ENCODE assay signal across 18 cellular contexts in genomic region chr20:8388146-8388545, GRCh38.
DNase-seq lines count a peak whose midpoint lies in the region; TF ChIP-seq lines count a peak whose summit lies in the region.
"Had no signal": no experiment of that assay in that cellular context is flagged by ENCODE, and none has a peak within 500 bp of the region (broad histone marks: within the 10 kb centered on the region; RNA-seq: fewer than 3 reads in every experiment).

No MANE protein-coding gene starts in this region.

- peak; percentile 25 for DNase-seq in AG09319 (ENCODE audit: extremely low read depth, low read depth)
- peak; percentile 56 for DNase-seq in NCI-H1048 (lab: John Stamatoyannopoulos, UW)
- DNase-seq in choroid plexus epithelial cell (ENCODE audit: low read depth) = peak; percentile 28
- DNase-seq in medulla oblongata (ENCODE audit: extremely low spot score) = peak; percentile 10
- DNase-seq in tibial nerve (ENCODE audit: low spot score in 2 of 2) = no peak
- DNase-seq in immature natural killer cell = no peak
- DNase-seq in activated naive CD4-positive, alpha-beta T cell treated with Interleukin-2 at 50 U/mL for 16 hours = no peak
- no peak for DNase-seq in activated naive CD4-positive, alpha-beta T cell treated with anti-CD3 and anti-CD28 coated beads, Interleukin-2, amount 10 ng/mL, durations not matched to agents 7 days and 5 days
- DNase-seq: activated CD4-positive, CD25-positive, alpha-beta regulatory T cell; C1 segment of cervical spinal cord; cortex of kidney; DMS79 treated with DMSO at 0.1 percent for 48 hours; islet precursor cell; mucosa of descending colon; MV-4-11; trophoblast cell had no signal

- no peaks in the 10 kb centered on the region for H3K9me3 ChIP-seq in tibial nerve
- H3K9me3 ChIP-seq: gastroesophageal sphincter, mucosa of descending colon had no signal

- peak overlapping the region in 1 of 4 donors; percentile 8 for H3K27ac ChIP-seq in tibial nerve

- TF ChIP-seq CTCF in AG09319 (IDR thresholded peaks at IDR 0.05; ENCODE audit: low read depth, low read length) = no peak
- no peak for TF ChIP-seq CTCF in choroid plexus epithelial cell (conservative IDR thresholded peaks at IDR 0.05; ENCODE audit: low read depth, low read length)
- no peak for TF ChIP-seq CTCF in tibial nerve (IDR thresholded peaks at IDR 0.05)

- H3K4me1 ChIP-seq in tibial nerve = peaks cover 0 to 41% (median 14%) of the 10 kb centered on the region in 4 donors

- no peak for TF ChIP-seq EP300 in tibial nerve (IDR thresholded peaks at IDR 0.05)

- peaks cover 31 to 49% of the 10 kb centered on the region in 2 donors for H3K4me1 Mint-ChIP-seq in immature natural killer cell
- H3K4me1 Mint-ChIP-seq in activated naive CD4-positive, alpha-beta T cell treated with anti-CD3 and anti-CD28 coated beads, Interleukin-2, amount 10 ng/mL, durations not matched to agents 7 days and 5 days = no peaks in the 10 kb centered on the region
- H3K4me1 Mint-ChIP-seq: activated naive CD4-positive, alpha-beta T cell treated with anti-CD3 and anti-CD28 coated beads, Interleukin-2, amount 50 U/mL, for 24 hours had no signal

- no peak overlapping the region for H3K4me3 Mint-ChIP-seq in immature natural killer cell
- H3K4me3 Mint-ChIP-seq in activated naive CD4-positive, alpha-beta T cell treated with anti-CD3 and anti-CD28 coated beads, Interleukin-2, amount 10 ng/mL, durations not matched to agents 7 days and 5 days = no peak overlapping the region
- H3K4me3 Mint-ChIP-seq: activated naive CD4-positive, alpha-beta T cell treated with anti-CD3 and anti-CD28 coated beads, Interleukin-2, amount 50 U/mL, for 24 hours had no signal

- H3K36me3 Mint-ChIP-seq in immature natural killer cell = no peaks in the 10 kb centered on the region
- no peaks in the 10 kb centered on the region for H3K36me3 Mint-ChIP-seq in activated naive CD4-positive, alpha-beta T cell treated with anti-CD3 and anti-CD28 coated beads, Interleukin-2, amount 10 ng/mL, durations not matched to agents 7 days and 5 days
- H3K36me3 Mint-ChIP-seq: activated naive CD4-positive, alpha-beta T cell treated with anti-CD3 and anti-CD28 coated beads, Interleukin-2, amount 50 U/mL, for 24 hours had no signal

- CTCF ChIA-PET in activated naive CD4-positive, alpha-beta T cell treated with anti-CD3 and anti-CD28 coated beads, Interleukin-2, amount 10 ng/mL, durations not matched to agents 7 days and 5 days (lab: Charles Lee) = interaction anchor here (0.6 to 2.8 kb wide), 7 partner anchors 13 to 451 kb away, joined by 3 to 6 read pairs (median 3); no protein-coding TSS in a partner anchor

- no peak overlapping the region for H3K27ac Mint-ChIP-seq in immature natural killer cell
- H3K27ac Mint-ChIP-seq in activated naive CD4-positive, alpha-beta T cell treated with anti-CD3 and anti-CD28 coated beads, Interleukin-2, amount 10 ng/mL, durations not matched to agents 7 days and 5 days = no peak overlapping the region
- H3K27ac Mint-ChIP-seq: activated naive CD4-positive, alpha-beta T cell treated with anti-CD3 and anti-CD28 coated beads, Interleukin-2, amount 50 U/mL, for 24 hours had no signal

- no peaks in the 10 kb centered on the region for H3K36me3 ChIP-seq in tibial nerve
- H3K36me3 ChIP-seq: gastroesophageal sphincter had no signal

- no peak overlapping the region for H3K4me3 ChIP-seq in choroid plexus epithelial cell (ENCODE audit: low read depth, low read length)
- no peak overlapping the region for H3K4me3 ChIP-seq in tibial nerve
- H3K4me3 ChIP-seq: gastroesophageal sphincter, mucosa of descending colon had no signal

- H3K9me3 Mint-ChIP-seq in immature natural killer cell = no peaks in the 10 kb centered on the region
- H3K9me3 Mint-ChIP-seq in activated naive CD4-positive, alpha-beta T cell treated with anti-CD3 and anti-CD28 coated beads, Interleukin-2, amount 10 ng/mL, durations not matched to agents 7 days and 5 days = no peaks in the 10 kb centered on the region
- H3K9me3 Mint-ChIP-seq: activated naive CD4-positive, alpha-beta T cell treated with anti-CD3 and anti-CD28 coated beads, Interleukin-2, amount 50 U/mL, for 24 hours had no signal

- TF ChIP-seq POLR2A in tibial nerve (IDR thresholded peaks at IDR 0.05) = no peak

- no peaks in the 10 kb centered on the region for H3K27me3 ChIP-seq in tibial nerve
- H3K27me3 ChIP-seq: gastroesophageal sphincter had no signal

- 36 to 37% methylated on average over 2 of the region's 2 CpGs for WGBS in tibial nerve, 2 donors

- H3K27me3 Mint-ChIP-seq in immature natural killer cell (ENCODE audit: low read depth in 3 of 3) = peaks cover 0 to 5% (median 0%) of the 10 kb centered on the region in 3 donors
- peaks cover 5% of the 10 kb centered on the region for H3K27me3 Mint-ChIP-seq in activated naive CD4-positive, alpha-beta T cell treated with anti-CD3 and anti-CD28 coated beads, Interleukin-2, amount 10 ng/mL, durations not matched to agents 7 days and 5 days

Comparison
In these comparisons a context has a peak if more than half of its experiments do, and no peak if none do; other contexts are left out.
1. DNase-seq: peak in AG09319 (single experiment), NCI-H1048 (single experiment), choroid plexus epithelial cell (single experiment) and medulla oblongata (single experiment); none in tibial nerve (0 of 2), immature natural killer cell (0 of 3), activated naive CD4-positive, alpha-beta T cell treated with Interleukin-2 at 50 U/mL for 16 hours (single experiment) and activated naive CD4-positive, alpha-beta T cell treated with anti-CD3 and anti-CD28 coated beads, Interleukin-2, amount 10 ng/mL, durations not matched to agents 7 days and 5 days (single experiment).